ENCODE assay signal across 13 cellular contexts in genomic region chr22:27213291-27213690, GRCh38.
DNase-seq lines count a peak whose midpoint lies in the region; ATAC-seq, FAIRE-seq and TF ChIP-seq lines count a peak whose summit lies in the region.
"Had no signal": no experiment of that assay in that cellular context is flagged by ENCODE, and none has a peak within 500 bp of the region (broad histone marks: within the 10 kb centered on the region; RNA-seq: fewer than 3 reads in every experiment).

No MANE protein-coding gene starts in this region.

- DNase-seq in RWPE1 (ENCODE audit: low spot score) (no peak), endothelial cell of umbilical vein (ENCODE audit: low read depth, low spot score) (no peak), osteoblast (ENCODE audit: insufficient read length, low spot score, missing footprints) (no peak), urothelium cell line (ENCODE audit: low spot score) (peak; percentile 72)
- DNase-seq: activated naive CD8-positive, alpha-beta T cell treated with anti-CD3 and anti-CD28 coated beads, Interleukin-2, amount 50 U/mL, for 24 hours; effector CD4-positive, alpha-beta T cell; head of caudate nucleus; MM.1S; nucleus accumbens had no signal

- POLR2A ChIA-PET in RWPE1 (lab: Yijun Ruan, JAX; ENCODE audit: low non-redundant PET), result no interaction called here
- POLR2A ChIA-PET in endothelial cell of umbilical vein (lab: Charles Lee), result no interaction called here

- intact Hi-C loops in endothelial cell of umbilical vein (cut with micrococcal nuclease), result loop anchor here (2.0 kb wide), 1 partner anchor 78 kb away; no protein-coding TSS in a partner anchor

- peaks cover 21% of the 10 kb centered on the region for H3K4me1 ChIP-seq in endothelial cell of umbilical vein (ENCODE audit: control insufficient read depth, extremely low read depth, insufficient read depth, low read length)
- peaks cover 37% of the 10 kb centered on the region for H3K4me1 ChIP-seq in osteoblast (ENCODE audit: insufficient read depth, low read length)

- H3K9ac ChIP-seq in endothelial cell of umbilical vein (replicated peaks; ENCODE audit: extremely low read depth, insufficient read depth, low read length), result no peak overlapping the region

- no peaks in the 10 kb centered on the region for H3K79me2 ChIP-seq in endothelial cell of umbilical vein (ENCODE audit: control insufficient read depth, insufficient read depth, low read length)
- no peaks in the 10 kb centered on the region for H3K79me2 ChIP-seq in osteoblast (ENCODE audit: insufficient read depth, low read length)

- H2AFZ ChIP-seq in endothelial cell of umbilical vein (ENCODE audit: low read depth, low read length) (no peak overlapping the region), osteoblast (ENCODE audit: low read length) (no peak overlapping the region)

- no peak for TF ChIP-seq POLR2A in endothelial cell of umbilical vein (IDR thresholded peaks at IDR 0.05; ENCODE audit: low read depth, low read length)

- no peaks in the 10 kb centered on the region for H3K9me1 ChIP-seq in endothelial cell of umbilical vein (replicated peaks; ENCODE audit: control insufficient read depth, extremely low read depth, insufficient read depth, low read length)

- dilution Hi-C loops in endothelial cell of umbilical vein (cut with MboI; ENCODE audit: extremely low pct_ligation_motif_present, low sequenced_read_pairs), result no loop called here

- H3K27me3 ChIP-seq in endothelial cell of umbilical vein (ENCODE audit: control insufficient read depth in 2 of 2, insufficient read depth in 2 of 2, low read length in 2 of 2) (no peaks in the 10 kb centered on the region), osteoblast (ENCODE audit: insufficient read depth, low read length) (no peaks in the 10 kb centered on the region)

- TF ChIP-seq CTCF in RWPE1 (conservative IDR thresholded peaks at IDR 0.05; ENCODE audit: low read depth) (no peak), endothelial cell of umbilical vein (IDR thresholded peaks at IDR 0.05; ENCODE audit: extremely low read depth in 1 of 2, insufficient read depth in 1 of 2, low read depth in 1 of 2, low read length in 2 of 2) (no peak), osteoblast (IDR thresholded peaks at IDR 0.05; ENCODE audit: extremely low read depth, low read depth, low read length) (no peak)

- H3K4me2 ChIP-seq in endothelial cell of umbilical vein (ENCODE audit: insufficient read depth, low read length) (no peak overlapping the region), osteoblast (ENCODE audit: insufficient read depth, low read length) (peak overlapping the region; percentile 37)

- H3K9me3 ChIP-seq in endothelial cell of umbilical vein (replicated peaks; ENCODE audit: control insufficient read depth, insufficient read depth, low read length), result no peaks in the 10 kb centered on the region
- no peaks in the 10 kb centered on the region for H3K9me3 ChIP-seq in osteoblast (ENCODE audit: low read depth, low read length)

- H3K27ac ChIP-seq in RWPE1 (peak overlapping the region; percentile 81), endothelial cell of umbilical vein (ENCODE audit: insufficient read depth, low read depth, low read length) (peak overlapping the region; percentile 71), osteoblast (ENCODE audit: low read depth, low read length) (peak overlapping the region; percentile 88)

- H3K36me3 ChIP-seq in endothelial cell of umbilical vein (ENCODE audit: control insufficient read depth in 2 of 2, extremely low read depth in 1 of 2, insufficient read depth in 2 of 2, low read length in 2 of 2) (no peaks in the 10 kb centered on the region), osteoblast (ENCODE audit: insufficient read depth, low read length) (no peaks in the 10 kb centered on the region)

- H4K20me1 ChIP-seq in endothelial cell of umbilical vein (replicated peaks; ENCODE audit: control insufficient read depth, extremely low read depth, insufficient read depth, low read length) (no peaks in the 10 kb centered on the region), osteoblast (ENCODE audit: insufficient read depth, low read length) (no peaks in the 10 kb centered on the region)

- no TSS peak for BruUV-seq in endothelial cell of umbilical vein (replicated peaks; lab: Mats Ljungman, UMichigan)

- H3K4me3 ChIP-seq in endothelial cell of umbilical vein (replicated peaks in 1 of 3; ENCODE audit: insufficient read depth in 1 of 3, low read depth in 1 of 3, low read length in 3 of 3) (no peak overlapping the region), osteoblast (ENCODE audit: insufficient read depth, low read length) (no peak overlapping the region)

- FAIRE-seq in endothelial cell of umbilical vein (lab: Jason Lieb, UNC) (no peak), urothelium cell line (lab: Jason Lieb, UNC) (no peak)
- FAIRE-seq: D721Med had no signal

- CTCF ChIA-PET in RWPE1 (lab: Yijun Ruan, JAX) (no interaction called here), endothelial cell of umbilical vein (lab: Charles Lee) (interaction anchor here (1.4 to 1.5 kb wide), 2 partner anchors 20 to 26 kb away, joined by 4 to 5 read pairs; no protein-coding TSS in a partner anchor)

- ATAC-seq in GM19328 (IDR thresholded peaks at IDR 0.05; ENCODE audit: unreplicated experiment), result no peak
- no peak for ATAC-seq in HG03378 (IDR thresholded peaks at IDR 0.05; ENCODE audit: unreplicated experiment)
- ATAC-seq in GM21367 (IDR thresholded peaks at IDR 0.05; ENCODE audit: unreplicated experiment), result no peak
- ATAC-seq: activated naive CD8-positive, alpha-beta T cell treated with anti-CD3 and anti-CD28 coated beads, Interleukin-2, amount 50 U/mL, for 24 hours had no signal

TF ChIP-seq in endothelial cell of umbilical vein, 7 proteins besides CTCF, POLR2A, EP300 and RAD21:
- no peak for TF ChIP-seq MAX (IDR thresholded peaks at IDR 0.05; ENCODE audit: insufficient read depth, insufficient read length)
- no peak for TF ChIP-seq GATA2 (IDR thresholded peaks at IDR 0.05; ENCODE audit: insufficient read depth, insufficient read length, low read depth, low read length)
- no peak for TF ChIP-seq JUN (IDR thresholded peaks at IDR 0.05; ENCODE audit: borderline replicate concordance, insufficient read depth, insufficient read length, low read depth)
- TF ChIP-seq MYC (IDR thresholded peaks at IDR 0.05; ENCODE audit: low read depth, low read length), result no peak
- no peak for TF ChIP-seq FOS (IDR thresholded peaks at IDR 0.05; ENCODE audit: borderline replicate concordance, insufficient read depth, low read length)
- TF ChIP-seq POLR2AphosphoS5 (IDR thresholded peaks at IDR 0.05; ENCODE audit: insufficient read depth, low read depth, low read length), result no peak
- TF ChIP-seq EZH2 (IDR thresholded peaks at IDR 0.05; ENCODE audit: borderline replicate concordance, low read depth, low read length, severe bottlenecking), result no peak
TF ChIP-seq in endothelial cell of umbilical vein: peak in this region for 0.
